Comparison of ENCODE assay signal across 26 cellular contexts in genomic region chr22:50280708-50281383, GRCh38.
"Had no signal": no experiment of that assay in that cellular context is flagged by ENCODE, and none has a peak within 500 bp of the region (broad histone marks: within the 10 kb centered on the region; RNA-seq: fewer than 3 reads in every experiment).

No MANE protein-coding gene starts in this region.

- H3K4me3 Mint-ChIP-seq: activated CD8-positive, alpha-beta T cell treated with anti-CD3 and anti-CD28 coated beads, Interleukin-2, amount 10 ng/mL, durations not matched to agents 7 days and 5 days; activated naive CD8-positive, alpha-beta T cell treated with anti-CD3 and anti-CD28 coated beads, Interleukin-2, amount 10 ng/mL, durations not matched to agents 7 days and 5 days; central memory CD8-positive, alpha-beta T cell; T-helper 17 cell; WTC11 had no signal

- ATAC-seq: activated CD8-positive, alpha-beta T cell treated with anti-CD3 and anti-CD28 coated beads, Interleukin-2, amount 10 ng/mL, durations not matched to agents 7 days and 5 days; T-helper 17 cell; WTC11 had no signal

- H3K9me3 Mint-ChIP-seq: activated naive CD8-positive, alpha-beta T cell treated with anti-CD3 and anti-CD28 coated beads, Interleukin-2, amount 10 ng/mL, durations not matched to agents 7 days and 5 days; central memory CD8-positive, alpha-beta T cell; WTC11 had no signal

- H3K9me3 ChIP-seq: adrenal gland, Peyer's patch had no signal

- FAIRE-seq: bronchial epithelial cell had no signal

- H3K4me1 Mint-ChIP-seq: activated naive CD8-positive, alpha-beta T cell treated with anti-CD3 and anti-CD28 coated beads, Interleukin-2, amount 10 ng/mL, durations not matched to agents 7 days and 5 days; central memory CD8-positive, alpha-beta T cell; WTC11 had no signal

- H3K27me3 ChIP-seq: adrenal gland, Peyer's patch had no signal

- H3K27me3 Mint-ChIP-seq: activated naive CD8-positive, alpha-beta T cell treated with anti-CD3 and anti-CD28 coated beads, Interleukin-2, amount 10 ng/mL, durations not matched to agents 7 days and 5 days; central memory CD8-positive, alpha-beta T cell; T-helper 17 cell had no signal

- H3K27ac Mint-ChIP-seq: activated CD8-positive, alpha-beta T cell treated with anti-CD3 and anti-CD28 coated beads, Interleukin-2, amount 10 ng/mL, durations not matched to agents 7 days and 5 days; activated naive CD8-positive, alpha-beta T cell treated with anti-CD3 and anti-CD28 coated beads, Interleukin-2, amount 10 ng/mL, durations not matched to agents 7 days and 5 days; T-helper 17 cell; WTC11 had no signal

- DNase-seq: activated CD4-positive, alpha-beta T cell treated with anti-CD3 and anti-CD28 coated beads for 48 hours; activated CD4-positive, alpha-beta T cell treated with anti-CD3 and anti-CD28 coated beads, Interleukin-2, amount 50 U/mL, for 4 hours; activated CD4-positive, CD25-positive, alpha-beta regulatory T cell treated with anti-CD3 and anti-CD28 coated beads, Interleukin-2, amount 50 U/mL, for 72 hours; activated CD8-positive, alpha-beta memory T cell treated with anti-CD3 and anti-CD28 coated beads, Interleukin-2, amount 50 U/mL, for 48 hours; activated CD8-positive, alpha-beta T cell treated with anti-CD3 and anti-CD28 coated beads, Interleukin-2, amount 10 ng/mL, durations not matched to agents 7 days and 5 days; activated naive CD4-positive, alpha-beta T cell treated with anti-CD3 and anti-CD28 coated beads, Interleukin-2, amount 50 U/mL, for 16 hours; activated naive CD8-positive, alpha-beta T cell treated with anti-CD3 and anti-CD28 coated beads, Interleukin-2, amount 10 ng/mL, durations not matched to agents 7 days and 5 days; activated T-cell treated with anti-CD3 and anti-CD28 coated beads, Interleukin-2, amount 50 U/mL, for 1 hour; adrenal gland; anterior cingulate cortex; Karpas-422; NCI-H1048; NCI-H1930; NCI-H2171 treated with DMSO at 0.1 percent for 48 hours; NCI-H345; NCI-H510A treated with DMSO at 0.1 percent for 48 hours; NCI-H69; NK-92 treated with Interleukin-12 subunit alpha and Interleukin-12 subunit beta, amount 100 ng/mL, for 24 hours; OCI-M1; Peyer's patch; SHP77 treated with DMSO at 0.1 percent for 48 hours; T-helper 17 cell; T-helper 9 cell had no signal

- H3K4me3 ChIP-seq: adrenal gland, Peyer's patch had no signal
